ENCODE assay signal across 12 cellular contexts in the genomic region with DNA sequence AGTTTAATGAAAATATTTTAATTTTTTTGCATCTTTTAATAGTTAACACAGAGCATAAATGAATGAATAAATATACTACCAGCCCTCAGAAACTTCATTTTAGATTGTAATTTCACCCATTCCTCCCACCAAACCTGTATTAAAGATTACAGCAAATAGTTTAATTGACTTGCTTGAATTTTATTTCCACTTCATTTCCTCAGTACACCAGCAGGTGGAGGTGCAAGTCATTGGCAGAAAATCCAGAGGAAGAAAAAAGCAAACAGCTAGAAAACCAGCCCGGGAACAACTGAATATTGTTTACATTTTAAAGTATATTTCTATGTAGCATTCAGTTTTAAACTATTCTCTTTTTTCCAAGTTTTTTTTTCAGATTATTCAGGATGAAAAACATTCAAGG.
DNase-seq lines count a peak whose midpoint lies in the region; ATAC-seq, FAIRE-seq and TF ChIP-seq lines count a peak whose summit lies in the region.
"Had no signal": no experiment of that assay in that cellular context is flagged by ENCODE, and none has a peak within 500 bp of the region (broad histone marks: within the 10 kb centered on the region; RNA-seq: fewer than 3 reads in every experiment).

No MANE protein-coding gene starts in this region.

- H3K4me2 ChIP-seq in KMS-11: no peak overlapping the region
- H3K4me2 ChIP-seq in GM12878 (ENCODE audit: control insufficient read depth, insufficient read depth): no peak overlapping the region
- H3K4me2 ChIP-seq in neural progenitor cell: no peak overlapping the region

- H3K9me3 ChIP-seq in GM12878 (replicated peaks; ENCODE audit: control insufficient read depth, insufficient read depth, low read length): no peaks in the 10 kb centered on the region; the same call in 2 of the 3 replicates
- no peaks in the 10 kb centered on the region for H3K9me3 ChIP-seq in neural progenitor cell (ENCODE audit: low read depth)

- no peaks in the 10 kb centered on the region for H3K27me3 ChIP-seq in KMS-11 (ENCODE audit: insufficient read depth, low read depth)
- no peaks in the 10 kb centered on the region; a peak in 1 of 4 replicates for H3K27me3 ChIP-seq in GM12878 (replicated peaks in 1 of 2; ENCODE audit: control insufficient read depth in 2 of 2, insufficient read depth in 2 of 2, low read length in 1 of 2)
- peaks cover 45% of the 10 kb centered on the region for H3K27me3 ChIP-seq in neural progenitor cell

- intact Hi-C loops in GM12878 (cut with micrococcal nuclease; ENCODE audit: unreplicated experiment): no loop called here

- 0% methylated on average over 1 of the region's 1 CpG for WGBS in GM12878 (ENCODE audit: insufficient coverage, insufficient replicate concordance, low lambda C conversion rate, missing lambda C conversion rate)

- H3F3A ChIP-seq in neural progenitor cell (ENCODE audit: low read depth): no peaks in the 10 kb centered on the region

- no peak for TF ChIP-seq EP300 in GM12878 (IDR thresholded peaks at IDR 0.05; ENCODE audit: borderline replicate concordance in 1 of 2, control insufficient read depth in 1 of 2, low read depth in 2 of 2, low read length in 2 of 2)

- H4K20me1 ChIP-seq in KMS-11 (ENCODE audit: insufficient read depth) (no peaks in the 10 kb centered on the region), GM12878 (ENCODE audit: control insufficient read depth, insufficient read depth) (no peaks in the 10 kb centered on the region), neural progenitor cell (ENCODE audit: low read depth) (peaks cover 6% of the 10 kb centered on the region)

- TF ChIP-seq CTCF in KMS-11 (conservative IDR thresholded peaks at IDR 0.05; ENCODE audit: low read depth, low read length): peak; percentile 53
- TF ChIP-seq CTCF in GM12878 (IDR thresholded peaks at IDR 0.05 in 2 of 3, conservative IDR thresholded peaks at IDR 0.05 in 1 of 3; ENCODE audit: control insufficient read depth in 2 of 3, extremely low read depth in 1 of 3, insufficient read depth in 1 of 3, low read depth in 3 of 3, low read length in 3 of 3): peak in 2 of 3 experiments; percentile 29 to 32; a peak in 4 of 6 replicates
- TF ChIP-seq CTCF in neural progenitor cell (IDR thresholded peaks at IDR 0.05): peak; percentile 70

- SMC1A ChIA-PET in GM12878 (lab: Charles Lee; ENCODE audit: uncharacterized antibody, unreplicated experiment): interaction anchor here (0.8 kb wide), 1 partner anchor 9 kb away, joined by 3 read pairs; no protein-coding TSS in a partner anchor

- TF ChIP-seq RAD21 in GM12878 (IDR thresholded peaks at IDR 0.05; ENCODE audit: insufficient read depth, low read depth, low read length): 0 out of 2 replicates have a peak, but pooled peaks have one; percentile 8

- no peak overlapping the region for H3K4me3 Mint-ChIP-seq in neural progenitor cell
- H3K4me3 Mint-ChIP-seq in activated T-cell treated with anti-CD3 and anti-CD28 coated beads, Interleukin-2, amount 50 U/mL, for 72 hours: no peak overlapping the region
- H3K4me3 Mint-ChIP-seq: activated CD4-positive, alpha-beta T cell treated with anti-CD3 and anti-CD28 coated beads for 36 hours; immature natural killer cell; stimulated activated naive B cell treated with anti-CD40 and anti-IgM and Interleukin-4, amounts not matched to agents 10 μg/mL and 1 μg/mL and 100 μg/mL, for 72 hours had no signal

- H2AFZ ChIP-seq in KMS-11 (ENCODE audit: low read depth) (no peak overlapping the region), GM12878 (ENCODE audit: control insufficient read depth, low read depth, low read length) (no peak overlapping the region), neural progenitor cell (replicated peaks) (no peak overlapping the region)

- ATAC-seq in GM12878 (no peak), GM21390 (IDR thresholded peaks at IDR 0.05; ENCODE audit: unreplicated experiment) (no peak)
- no peak for ATAC-seq in activated T-cell treated with anti-CD3 and anti-CD28 coated beads, Interleukin-2, amount 50 U/mL, for 72 hours (replicated peaks in 1 of 2)
- ATAC-seq: activated CD4-positive, alpha-beta T cell treated with anti-CD3 and anti-CD28 coated beads for 36 hours; stimulated activated naive B cell treated with anti-CD40 and anti-IgM and Interleukin-4, amounts not matched to agents 10 μg/mL and 1 μg/mL and 100 μg/mL, for 72 hours had no signal

- peak; percentile 14 for DNase-seq in NCI-H1694 treated with DMSO at 0.1 percent for 48 hours (lab: John Stamatoyannopoulos, UW)
- DNase-seq in NCI-H1694 (lab: John Stamatoyannopoulos, UW): no peak
- DNase-seq in GM12878 (ENCODE audit: low read depth, low spot score): no peak
- DNase-seq in neural progenitor cell (ENCODE audit: low spot score): no peak
- no peak for DNase-seq in anterior cingulate cortex (lab: John Stamatoyannopoulos, UW)
- no peak for DNase-seq in activated T-cell treated with anti-CD3 and anti-CD28 coated beads, Interleukin-2, amount 50 U/mL, for 72 hours
- DNase-seq: activated CD4-positive, alpha-beta T cell treated with anti-CD3 and anti-CD28 coated beads for 36 hours; immature natural killer cell; NCI-H2029 treated with DMSO at 0.1 percent for 48 hours; stimulated activated naive B cell treated with anti-CD40 and anti-IgM and Interleukin-4, amounts not matched to agents 10 μg/mL and 1 μg/mL and 100 μg/mL, for 72 hours had no signal

- TF ChIP-seq POLR2A in GM12878 (IDR thresholded peaks at IDR 0.05; ENCODE audit: low read depth, low read length): no peak

- H3K27ac ChIP-seq in KMS-11 (no peak overlapping the region), GM12878 (ENCODE audit: control insufficient read depth, insufficient read depth) (no peak overlapping the region), neural progenitor cell (no peak overlapping the region)

- H3K9ac ChIP-seq in KMS-11 (no peak overlapping the region), GM12878 (ENCODE audit: control insufficient read depth, insufficient read depth, low read length) (no peak overlapping the region), neural progenitor cell (no peak overlapping the region)

- CTCF ChIA-PET in GM12878 (lab: Yijun Ruan, JAX): interaction anchor here (0.7 to 1.2 kb wide), 3 partner anchors 9 to 1682 kb away, joined by 3 to 4 read pairs (median 3); no protein-coding TSS in a partner anchor

- no peaks in the 10 kb centered on the region for H3K36me3 ChIP-seq in KMS-11 (ENCODE audit: insufficient read depth)
- H3K36me3 ChIP-seq in GM12878 (ENCODE audit: control insufficient read depth in 2 of 2, insufficient read depth in 2 of 2, low read length in 1 of 2): no peaks in the 10 kb centered on the region
- no peaks in the 10 kb centered on the region for H3K36me3 ChIP-seq in neural progenitor cell

- FAIRE-seq in GM12878 (lab: Jason Lieb, UNC): no peak

- H3K9me3 Mint-ChIP-seq in neural progenitor cell: no peaks in the 10 kb centered on the region
- H3K9me3 Mint-ChIP-seq in activated T-cell treated with anti-CD3 and anti-CD28 coated beads, Interleukin-2, amount 50 U/mL, for 72 hours: peaks cover 0 to 2% of the 10 kb centered on the region in 2 donors

- H3K4me3 ChIP-seq in KMS-11 (IDR thresholded peaks at IDR 0.05; ENCODE audit: insufficient read depth, low read depth, low read length): no peak overlapping the region
- H3K4me3 ChIP-seq in GM12878: no peak overlapping the region
- no peak overlapping the region for H3K4me3 ChIP-seq in neural progenitor cell

- no TSS peak for BruUV-seq in GM12878 (replicated peaks; lab: Mats Ljungman, UMichigan)

- no peaks in the 10 kb centered on the region for H3K4me1 Mint-ChIP-seq in neural progenitor cell
- H3K4me1 Mint-ChIP-seq in activated T-cell treated with anti-CD3 and anti-CD28 coated beads, Interleukin-2, amount 50 U/mL, for 72 hours (ENCODE audit: low read depth): no peaks in the 10 kb centered on the region
- H3K4me1 Mint-ChIP-seq: activated CD4-positive, alpha-beta T cell treated with anti-CD3 and anti-CD28 coated beads for 36 hours; immature natural killer cell; stimulated activated naive B cell treated with anti-CD40 and anti-IgM and Interleukin-4, amounts not matched to agents 10 μg/mL and 1 μg/mL and 100 μg/mL, for 72 hours had no signal

- no peaks in the 10 kb centered on the region for H3K36me3 Mint-ChIP-seq in neural progenitor cell
- no peaks in the 10 kb centered on the region for H3K36me3 Mint-ChIP-seq in activated T-cell treated with anti-CD3 and anti-CD28 coated beads, Interleukin-2, amount 50 U/mL, for 72 hours (ENCODE audit: insufficient read depth in 2 of 2)

- H3K79me2 ChIP-seq in KMS-11 (ENCODE audit: insufficient read depth, low read depth): no peaks in the 10 kb centered on the region
- H3K79me2 ChIP-seq in GM12878 (ENCODE audit: control insufficient read depth, insufficient read depth, low read length): no peaks in the 10 kb centered on the region
- H3K79me2 ChIP-seq in neural progenitor cell (ENCODE audit: low read depth): no peaks in the 10 kb centered on the region

- H3K4me1 ChIP-seq in KMS-11 (ENCODE audit: low read depth, poor library complexity, severe bottlenecking): no peaks in the 10 kb centered on the region
- no peaks in the 10 kb centered on the region for H3K4me1 ChIP-seq in GM12878 (ENCODE audit: control insufficient read depth, insufficient read depth, low read length)
- no peaks in the 10 kb centered on the region for H3K4me1 ChIP-seq in neural progenitor cell

- no peak overlapping the region for H3K27ac Mint-ChIP-seq in neural progenitor cell
- no peak overlapping the region for H3K27ac Mint-ChIP-seq in activated T-cell treated with anti-CD3 and anti-CD28 coated beads, Interleukin-2, amount 50 U/mL, for 72 hours
- H3K27ac Mint-ChIP-seq: activated CD4-positive, alpha-beta T cell treated with anti-CD3 and anti-CD28 coated beads for 36 hours; immature natural killer cell; stimulated activated naive B cell treated with anti-CD40 and anti-IgM and Interleukin-4, amounts not matched to agents 10 μg/mL and 1 μg/mL and 100 μg/mL, for 72 hours had no signal

- H3K27me3 Mint-ChIP-seq in neural progenitor cell (ENCODE audit: insufficient read depth, low read depth): peaks cover 7% of the 10 kb centered on the region
- peaks cover 8% of the 10 kb centered on the region for H3K27me3 Mint-ChIP-seq in activated T-cell treated with anti-CD3 and anti-CD28 coated beads, Interleukin-2, amount 50 U/mL, for 72 hours (ENCODE audit: low read depth)

- POLR2A ChIA-PET in GM12878 (lab: Charles Lee): no interaction called here

- in situ Hi-C loops in GM12878 (cut with MboI): no loop called here

- RAD21 ChIA-PET in GM12878 (lab: Charles Lee; ENCODE audit: unreplicated experiment): no interaction called here
